ENCODE assay signal across 8 cellular contexts in genomic region chr15:55461447-55461846, GRCh38.
"Had no signal": no experiment of that assay in that cellular context is flagged by ENCODE, and none has a peak within 500 bp of the region (broad histone marks: within the 10 kb centered on the region; RNA-seq: fewer than 3 reads in every experiment).

No MANE protein-coding gene starts in this region.

- H3K4me3 ChIP-seq: GM12878 had no signal

- DNase-seq: GDM1, GF-D8 had no signal

- ATAC-seq: GM12878 had no signal

- FAIRE-seq: G401.6, GM12878, GM12891, GM12892, GM18507, GM19239 had no signal
